ENCODE assay signal across 9 cellular contexts in the genomic region with DNA sequence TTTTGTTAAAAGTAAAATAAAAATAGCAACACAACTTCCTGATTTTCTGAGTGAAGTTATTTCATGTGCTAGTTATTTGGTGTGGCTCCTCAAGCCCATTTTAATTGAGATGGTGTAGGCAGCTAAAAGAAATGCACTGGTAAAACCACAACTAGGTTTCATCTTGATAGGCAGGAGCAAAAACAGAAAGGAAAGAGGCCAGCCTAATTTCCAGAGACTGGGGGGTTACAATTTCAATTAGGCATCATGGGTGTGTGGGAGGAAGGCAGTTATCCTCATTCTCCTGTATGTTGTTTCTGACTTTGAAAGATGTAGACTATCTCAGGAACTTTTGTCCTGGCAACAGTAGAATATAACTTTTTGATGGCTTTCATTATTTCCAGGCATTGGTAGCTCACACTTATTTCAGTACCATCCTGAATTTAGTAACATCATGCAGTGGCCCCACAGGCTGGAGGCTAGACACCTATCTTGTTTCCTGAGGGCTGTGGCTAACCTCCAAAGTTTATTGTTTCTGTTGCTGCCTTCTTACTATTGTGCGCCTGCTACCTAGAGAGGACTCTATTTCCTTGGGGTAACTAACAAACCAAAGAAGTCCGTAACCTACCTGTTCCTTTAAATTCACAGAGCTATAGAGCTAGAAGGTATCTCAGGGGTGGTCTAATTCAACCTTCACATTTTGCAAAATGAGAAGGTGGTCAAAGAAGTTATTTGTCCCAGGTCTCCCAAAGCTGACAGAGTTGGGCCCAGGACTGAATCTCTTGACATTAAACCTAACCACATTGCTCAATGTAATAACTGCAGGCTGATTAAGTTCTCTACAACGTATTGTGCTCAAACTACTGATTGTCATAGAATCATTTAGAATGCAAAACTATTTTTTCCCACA. TPM values are rescaled to one million over a fixed set of nuclear protein-coding genes. Genes with fewer than 3 reads are reported as not detected.
DNase-seq lines count a peak whose midpoint lies in the region; ATAC-seq and TF ChIP-seq lines count a peak whose summit lies in the region.
"Had no signal": no experiment of that assay in that cellular context is flagged by ENCODE, and none has a peak within 500 bp of the region (broad histone marks: within the 10 kb centered on the region; RNA-seq: fewer than 3 reads in every experiment).

No MANE protein-coding gene starts in this region.

- DNase-seq in T-helper 2 cell, result peak in 3 of 5 experiments; percentile 49 to 94 (median 68)
- peak in 6 of 10 donors; percentile 30 to 78 (median 69) for DNase-seq in naive thymus-derived CD8-positive, alpha-beta T cell
- no peak for DNase-seq in GM10266 (ENCODE audit: extremely low spot score)
- no peak for DNase-seq in DMS53 treated with DMSO at 0.1 percent for 48 hours (lab: John Stamatoyannopoulos, UW; ENCODE audit: unreplicated experiment)
- DNase-seq: IMR-90, T1000 had no signal

- H3K27me3 Mint-ChIP-seq in naive thymus-derived CD8-positive, alpha-beta T cell, result no peaks in the 10 kb centered on the region

- peak overlapping the region; percentile 63 to 87 (median 75) for H3K4me3 Mint-ChIP-seq in naive thymus-derived CD8-positive, alpha-beta T cell

- ATAC-seq in GM19043 (IDR thresholded peaks at IDR 0.05; ENCODE audit: low read depth, unreplicated experiment), result peak; percentile 53
- peak; percentile 48 for ATAC-seq in HG02943 (IDR thresholded peaks at IDR 0.05; ENCODE audit: low read depth, unreplicated experiment)
- ATAC-seq in naive thymus-derived CD8-positive, alpha-beta T cell, result peak; percentile 59 to 62
- ATAC-seq in HG03442 (IDR thresholded peaks at IDR 0.05; ENCODE audit: unreplicated experiment), result no peak

- peaks cover 14 to 41% (median 36%) of the 10 kb centered on the region in 3 donors for H3K36me3 Mint-ChIP-seq in naive thymus-derived CD8-positive, alpha-beta T cell

- peaks cover 49 to 97% (median 96%) of the 10 kb centered on the region in 4 donors for H3K4me1 Mint-ChIP-seq in naive thymus-derived CD8-positive, alpha-beta T cell

- H3K27ac Mint-ChIP-seq in naive thymus-derived CD8-positive, alpha-beta T cell, result peak overlapping the region; percentile 90 to 98 (median 95)

- no peak for TF ChIP-seq CTCF in GM10266 (IDR thresholded peaks at IDR 0.05; ENCODE audit: control insufficient read depth, insufficient read depth, low read depth, missing control alignments)

- H3K9me3 Mint-ChIP-seq in naive thymus-derived CD8-positive, alpha-beta T cell, result peaks cover 0 to 10% (median 3%) of the 10 kb centered on the region in 9 donors

- POLR2A ChIA-PET in naive thymus-derived CD8-positive, alpha-beta T cell (lab: Charles Lee), result interaction anchor here (1.0 to 10.2 kb wide), 9 partner anchors 11 to 95 kb away, joined by 3 to 446 read pairs (median 10); a partner anchor contains a TSS

RNA-seq across cellular contexts. Expression of a gene that starts 42.4 kb away (rescaled TPM):
- 100 to 1,000 TPM; 579 to 642 TPM for total RNA-seq in naive thymus-derived CD8-positive, alpha-beta T cell
- polyA plus RNA-seq in naive thymus-derived CD8-positive, alpha-beta T cell, result 100 to 1,000 TPM; 181 to 431 (median 312) TPM
- total RNA-seq: IMR-90 had no signal
- polyA plus RNA-seq: IMR-90 had no signal

Comparison
In these comparisons a context has a peak if more than half of its experiments do, and no peak if none do; other contexts are left out.
1. DNase-seq: peak in T-helper 2 cell (3 of 5) and naive thymus-derived CD8-positive, alpha-beta T cell (6 of 10); none in GM10266 (single experiment) and DMS53 treated with DMSO at 0.1 percent for 48 hours (single experiment).